ENCODE assay signal across 8 cellular contexts in the genomic region with DNA sequence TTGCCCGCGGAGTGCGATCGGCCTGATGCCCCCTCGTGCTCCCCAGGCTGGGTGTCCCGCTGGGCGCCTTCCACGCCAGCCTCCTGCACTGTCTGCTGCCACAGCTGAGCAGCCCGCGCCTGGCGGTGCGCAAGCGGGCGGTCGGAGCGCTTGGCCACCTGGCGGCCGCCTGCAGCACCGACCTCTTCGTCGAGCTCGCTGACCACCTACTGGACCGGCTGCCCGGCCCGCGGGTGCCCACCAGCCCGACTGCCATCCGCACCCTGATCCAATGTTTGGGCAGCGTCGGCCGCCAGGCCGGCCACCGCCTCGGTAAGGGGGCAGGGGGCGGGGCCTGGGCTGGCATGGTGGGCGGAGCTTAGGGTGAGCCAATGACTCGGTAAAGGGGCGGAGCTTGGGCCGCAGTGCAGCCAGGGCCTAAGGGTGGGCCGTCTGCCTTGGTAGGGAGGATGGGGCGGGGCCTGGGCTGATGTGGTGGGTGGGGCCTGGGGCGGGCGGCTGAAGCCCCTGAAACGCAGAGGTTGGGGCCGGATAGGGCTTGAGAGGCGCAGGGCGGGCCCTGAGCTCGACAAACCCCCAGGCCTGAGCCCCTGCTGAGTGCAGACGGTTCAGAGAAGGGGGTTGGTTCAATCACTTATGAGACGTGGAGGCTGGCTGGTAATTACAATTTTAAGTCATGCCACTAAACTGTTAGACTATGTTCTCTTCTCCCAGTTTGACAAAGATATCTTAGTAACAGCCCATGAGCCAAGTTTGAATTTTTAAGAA. TPM values are rescaled to one million over a fixed set of nuclear protein-coding genes. Genes with fewer than 3 reads are reported as not detected.
DNase-seq lines count a peak whose midpoint lies in the region; ATAC-seq and TF ChIP-seq lines count a peak whose summit lies in the region.

No MANE protein-coding gene starts in this region.

- H3K4me1 ChIP-seq in GM23248 (ENCODE audit: insufficient read depth): peaks cover 3% of the 10 kb centered on the region; the same call in 1 of the 2 replicates
- peaks cover 3 to 10% of the 10 kb centered on the region in 2 donors for H3K4me1 ChIP-seq in adrenal gland (replicated peaks in 1 of 2)
- peaks cover 6 to 16% (median 8%) of the 10 kb centered on the region in 4 donors for H3K4me1 ChIP-seq in upper lobe of left lung

- peak overlapping the region; percentile 84 for H2AFZ ChIP-seq in GM23248

- in situ Hi-C loops in GM23248 (cut with MboI): no loop called here

- H3K9ac ChIP-seq in GM23248: peak overlapping the region; percentile 68

- DNase-seq in Daoy (ENCODE audit: low read depth) (peak; percentile 93), GM23248 (peak; percentile 97), LHCN-M2 (ENCODE audit: low read depth) (peak; percentile 81), SW 1271 (lab: John Stamatoyannopoulos, UW) (peak; percentile 80 to 86), adrenal gland (peak; percentile 94 to 98 (median 97)), left cardiac atrium (peak; percentile 97), posterior vena cava (ENCODE audit: low spot score) (peak; percentile 98), upper lobe of left lung (peak; percentile 98)

- intact Hi-C loops in adrenal gland (cut with DNase I) (no loop called here), left cardiac atrium (cut with DNase I) (loop anchor here in 1 of 2 donors (10.0 kb wide), 1 partner anchor 95 kb away; no protein-coding TSS in a partner anchor), posterior vena cava (cut with DNase I) (no loop called here)

- no peaks in the 10 kb centered on the region for H3K27me3 ChIP-seq in GM23248 (replicated peaks; ENCODE audit: insufficient read depth)
- no peaks in the 10 kb centered on the region for H3K27me3 ChIP-seq in adrenal gland
- no peaks in the 10 kb centered on the region for H3K27me3 ChIP-seq in upper lobe of left lung

- TF ChIP-seq CTCF in adrenal gland (IDR thresholded peaks at IDR 0.05): peak; percentile 53 to 97 (median 86)
- peak; percentile 56 to 99 (median 95) for TF ChIP-seq CTCF in upper lobe of left lung (IDR thresholded peaks at IDR 0.05)

- peak overlapping the region; percentile 72 for H3K4me2 ChIP-seq in GM23248 (ENCODE audit: unreplicated experiment)

- TF ChIP-seq EP300 in upper lobe of left lung (IDR thresholded peaks at IDR 0.05): no peak

- ATAC-seq in left cardiac atrium: peak; percentile 99
- peak; percentile 98 to 99 for ATAC-seq in upper lobe of left lung (ENCODE audit: low FRiP score in 2 of 2)

- no peaks in the 10 kb centered on the region for H3K9me2 ChIP-seq in GM23248 (ENCODE audit: insufficient read depth)

- 2% methylated on average over 29 to 44 of the region's 50 CpGs for WGBS in GM23248 (ENCODE audit: low coverage in 1 of 2, low lambda C conversion rate in 2 of 2, missing lambda C conversion rate in 2 of 2), 2 experiments
- WGBS in adrenal gland, 4 donors: 0 to 1% (median 1%) methylated on average over 11 to 50 of the region's 50 CpGs
- WGBS in upper lobe of left lung, 2 donors: 0% methylated on average over 2 to 20 of the region's 50 CpGs

- H3K9me3 ChIP-seq in GM23248 (ENCODE audit: low read depth): no peaks in the 10 kb centered on the region
- H3K9me3 ChIP-seq in adrenal gland (replicated peaks in 1 of 3): no peaks in the 10 kb centered on the region
- H3K9me3 ChIP-seq in upper lobe of left lung: no peaks in the 10 kb centered on the region

- H3K4me3 ChIP-seq in GM23248 (peak overlapping the region; percentile 83), adrenal gland (peak overlapping the region in 3 of 4 donors; percentile 13 to 64 (median 47)), upper lobe of left lung (peak overlapping the region in 3 of 4 donors; percentile 51 to 69 (median 61))

- H3K79me2 ChIP-seq in GM23248 (ENCODE audit: insufficient read depth): no peaks in the 10 kb centered on the region

- no peaks in the 10 kb centered on the region for H3F3A ChIP-seq in GM23248 (ENCODE audit: insufficient read depth)

- no peaks in the 10 kb centered on the region for H3K36me3 ChIP-seq in GM23248 (ENCODE audit: low read depth)
- no peaks in the 10 kb centered on the region for H3K36me3 ChIP-seq in adrenal gland (replicated peaks in 1 of 2)
- H3K36me3 ChIP-seq in upper lobe of left lung: peaks cover 0 to 11% (median 3%) of the 10 kb centered on the region in 4 donors

- TF ChIP-seq POLR2A in adrenal gland (IDR thresholded peaks at IDR 0.05) (peak in 1 of 2 donors; percentile 60), upper lobe of left lung (IDR thresholded peaks at IDR 0.05) (peak in 2 of 4 donors; percentile 33 to 75)

- no peaks in the 10 kb centered on the region for H4K20me1 ChIP-seq in GM23248 (ENCODE audit: insufficient read depth)

- H3K27ac ChIP-seq in GM23248: no peak overlapping the region
- peak overlapping the region in 4 of 5 donors; percentile 4 to 84 (median 73) for H3K27ac ChIP-seq in adrenal gland
- H3K27ac ChIP-seq in upper lobe of left lung: peak overlapping the region; percentile 67 to 78 (median 71)

RNA-seq across cellular contexts. Expression of a gene that starts 13.7 kb away (rescaled TPM):
- total RNA-seq in Daoy (2014; rRNA removed; shearing (Covaris generic)): 1.4 and 3.7 TPM in 2 replicates
- total RNA-seq in GM23248 (2014; rRNA removed; shearing (Covaris generic)): 0.38 and 0.43 TPM in 2 replicates
- 0.16 and 0.53 TPM in 2 replicates for polyA plus RNA-seq in GM23248 (2016; fragmentation: Nextera tagmentation; extraction: Ambion mirVana)
- 0.90 and 2.1 TPM in 2 replicates for total RNA-seq in LHCN-M2 (2014; rRNA removed)
- polyA plus RNA-seq in LHCN-M2 (2012): 1.6 TPM
- 10 to 100 TPM in 4 of 8 donors, 1 to 10 TPM in 4; 6.2 to 17.9 (median 10.3) TPM for total RNA-seq in adrenal gland
- 1 to 10 TPM; 1.1 to 7.5 (median 4.7) TPM for polyA plus RNA-seq in adrenal gland
- total RNA-seq in left cardiac atrium: 10 to 100 TPM; 41.6 to 51.0 TPM
- total RNA-seq in posterior vena cava: 10 to 100 TPM; 13.1 to 16.8 TPM
- total RNA-seq in upper lobe of left lung: 1 to 10 TPM; 2.3 to 7.3 (median 5.0) TPM

RNA-seq across cellular contexts. Expression of a gene that starts 31.2 kb away (rescaled TPM):
- 611 and 698 TPM in 2 replicates for total RNA-seq in Daoy (2014; rRNA removed; shearing (Covaris generic))
- total RNA-seq in GM23248 (2014; rRNA removed; shearing (Covaris generic)): 426 and 1,611 TPM in 2 replicates
- polyA plus RNA-seq in GM23248 (2016; fragmentation: Nextera tagmentation; extraction: Ambion mirVana) (923 and 947 TPM in 2 replicates), adrenal gland (1,000 to 10,000 TPM; 1,244 to 2,745 (median 2,081) TPM)
- total RNA-seq in LHCN-M2 (2014; rRNA removed) (417 and 1,707 TPM in 2 replicates), adrenal gland (1,000 to 10,000 TPM in 5 of 8 donors, 100 to 1,000 TPM in 3; 695 to 2,605 (median 1,261) TPM), left cardiac atrium (1,000 to 10,000 TPM; 1,021 to 1,102 TPM), posterior vena cava (1,000 to 10,000 TPM; 1,198 to 1,383 TPM), upper lobe of left lung (1,000 to 10,000 TPM in 2 of 6 donors, 100 to 1,000 TPM in 4; 461 to 1,145 (median 921) TPM)
- polyA plus RNA-seq in LHCN-M2 (2012): 2,709 TPM

RNA-seq across cellular contexts. Expression of a gene that starts 51.1 kb away (rescaled TPM):
- total RNA-seq in Daoy (2014; rRNA removed; shearing (Covaris generic)): not detected in 2 replicates
- not detected in 2 replicates for total RNA-seq in GM23248 (2014; rRNA removed; shearing (Covaris generic))
- not detected in 2 replicates for polyA plus RNA-seq in GM23248 (2016; fragmentation: Nextera tagmentation; extraction: Ambion mirVana)
- not detected in 2 replicates for total RNA-seq in LHCN-M2 (2014; rRNA removed)
- polyA plus RNA-seq in LHCN-M2 (2012): not detected
- total RNA-seq in adrenal gland: 1 to 10 TPM in 1 of 8 donors, not detected in 7; 1.3 TPM
- 1 to 10 TPM in 1 of 3 donors, under 1 TPM in 1, not detected in 1; 0.72 to 1.5 TPM for polyA plus RNA-seq in adrenal gland
- total RNA-seq in left cardiac atrium: 1 to 10 TPM; 4.8 to 6.5 TPM
- total RNA-seq in posterior vena cava: not detected
- 1 to 10 TPM in 4 of 6 donors, under 1 TPM in 2; 0.30 to 5.3 (median 1.1) TPM for total RNA-seq in upper lobe of left lung
